ENCODE assay signal across 1 cellular context in genomic region chr7:17103984-17104383, GRCh38.
A peak's percentile ranks its signal among the peaks of the same experiment; 100 is the strongest.
TF ChIP-seq lines count a peak whose summit lies in the region.

No MANE protein-coding gene starts in this region.

TF ChIP-seq in HepG2, 621 proteins besides CTCF, POLR2A, EP300 and RAD21 (continued from another document):
- TF ChIP-seq REST (IDR thresholded peaks at IDR 0.05; ENCODE audit: borderline replicate concordance in 1 of 2, low read depth in 1 of 2, low read length in 2 of 2) = peak in 1 of 2 experiments; percentile 78; a peak in 3 of 4 replicates
- TF ChIP-seq ARHGAP35 (CRISPR knock-in tag; IDR thresholded peaks at IDR 0.05; ENCODE audit: borderline replicate concordance) = no peak
- no peak for TF ChIP-seq CSRNP1 (CRISPR knock-in tag; IDR thresholded peaks at IDR 0.05)
- no peak for TF ChIP-seq ZNF644 (CRISPR knock-in tag; IDR thresholded peaks at IDR 0.05; ENCODE audit: low read depth)
- no peak for TF ChIP-seq SP140L (CRISPR knock-in tag; IDR thresholded peaks at IDR 0.05; ENCODE audit: borderline replicate concordance)
